In genomic region chr13:106619688-106620555, GRCh38 we compare ENCODE assay signal across 8 cellular contexts. TPM values are rescaled to one million over a fixed set of nuclear protein-coding genes. Genes with fewer than 3 reads are reported as not detected.
DNase-seq lines count a peak whose midpoint lies in the region; ATAC-seq, FAIRE-seq and TF ChIP-seq lines count a peak whose summit lies in the region.

No MANE protein-coding gene starts in this region.

- CTCF ChIA-PET in endothelial cell of umbilical vein (lab: Charles Lee) = interaction anchor here (0.6 to 2.8 kb wide), 29 partner anchors 10 to 1846 kb away, joined by 3 to 60 read pairs (median 5); partner anchors contain the start of genes ARGLU1 and EFNB2

- DNase-seq in CD1c-positive myeloid dendritic cell (ENCODE audit: extremely low spot score) (peak; percentile 52), NCI-H1105 (lab: John Stamatoyannopoulos, UW) (peak; percentile 80), SKM-1 (lab: John Stamatoyannopoulos, UW; ENCODE audit: unreplicated experiment) (peak; percentile 58), endothelial cell of umbilical vein (ENCODE audit: low read depth, low spot score) (peak; percentile 61), middle frontal gyrus (ENCODE audit: extremely low spot score, low spot score) (peak; percentile 13)
- no peak for DNase-seq in activated effector memory CD4-positive, alpha-beta T cell treated with Interleukin-2 at 50 U/mL for 16 hours

- peak; percentile 79 to 80 for TF ChIP-seq CTCF in endothelial cell of umbilical vein (IDR thresholded peaks at IDR 0.05; ENCODE audit: extremely low read depth in 1 of 2, insufficient read depth in 1 of 2, low read depth in 1 of 2, low read length in 2 of 2)

- peaks cover 9% of the 10 kb centered on the region for H3K4me1 ChIP-seq in endothelial cell of umbilical vein (ENCODE audit: control insufficient read depth, extremely low read depth, insufficient read depth, low read length)

- peaks cover 18 to 31% of the 10 kb centered on the region in 2 experiments for H3K27me3 ChIP-seq in endothelial cell of umbilical vein (ENCODE audit: control insufficient read depth in 2 of 2, insufficient read depth in 2 of 2, low read length in 2 of 2)

- FAIRE-seq in endothelial cell of umbilical vein (lab: Jason Lieb, UNC) = peak; percentile 92

- H3K79me2 ChIP-seq in endothelial cell of umbilical vein (ENCODE audit: control insufficient read depth, insufficient read depth, low read length) = no peaks in the 10 kb centered on the region

- H3K9me1 ChIP-seq in endothelial cell of umbilical vein (replicated peaks; ENCODE audit: control insufficient read depth, extremely low read depth, insufficient read depth, low read length) = no peaks in the 10 kb centered on the region

- no peak overlapping the region for H3K4me2 ChIP-seq in endothelial cell of umbilical vein (ENCODE audit: insufficient read depth, low read length)

- H4K20me1 ChIP-seq in endothelial cell of umbilical vein (replicated peaks; ENCODE audit: control insufficient read depth, extremely low read depth, insufficient read depth, low read length) = no peaks in the 10 kb centered on the region

- H2AFZ ChIP-seq in endothelial cell of umbilical vein (ENCODE audit: low read depth, low read length) = no peak overlapping the region

- intact Hi-C loops in endothelial cell of umbilical vein (cut with micrococcal nuclease) = loop anchor here (1.0 to 5.0 kb wide), 5 partner anchors 52 to 538 kb away; partner anchors contain the start of gene ARGLU1

- BruUV-seq in endothelial cell of umbilical vein (replicated peaks; lab: Mats Ljungman, UMichigan) = no TSS peak

- ATAC-seq in GM18508 (IDR thresholded peaks at IDR 0.05; ENCODE audit: insufficient read depth, unreplicated experiment) = peak; percentile 92
- peak; percentile 96 for ATAC-seq in HG02870 (IDR thresholded peaks at IDR 0.05; ENCODE audit: unreplicated experiment)

- TF ChIP-seq POLR2A in endothelial cell of umbilical vein (IDR thresholded peaks at IDR 0.05; ENCODE audit: low read depth, low read length) = no peak

- no peak overlapping the region for H3K27ac ChIP-seq in endothelial cell of umbilical vein (ENCODE audit: insufficient read depth, low read depth, low read length)

- POLR2A ChIA-PET in endothelial cell of umbilical vein (lab: Charles Lee) = no interaction called here

- dilution Hi-C loops in endothelial cell of umbilical vein (cut with MboI; ENCODE audit: extremely low pct_ligation_motif_present, low sequenced_read_pairs) = no loop called here

- H3K9me3 ChIP-seq in endothelial cell of umbilical vein (replicated peaks; ENCODE audit: control insufficient read depth, insufficient read depth, low read length) = no peaks in the 10 kb centered on the region

- H3K9ac ChIP-seq in endothelial cell of umbilical vein (replicated peaks; ENCODE audit: extremely low read depth, insufficient read depth, low read length) = no peak overlapping the region

- no peak overlapping the region for H3K4me3 ChIP-seq in endothelial cell of umbilical vein (replicated peaks in 1 of 3; ENCODE audit: insufficient read depth in 1 of 3, low read depth in 1 of 3, low read length in 3 of 3)

- no peaks in the 10 kb centered on the region for H3K36me3 ChIP-seq in endothelial cell of umbilical vein (ENCODE audit: control insufficient read depth in 2 of 2, extremely low read depth in 1 of 2, insufficient read depth in 2 of 2, low read length in 2 of 2)

TF ChIP-seq in endothelial cell of umbilical vein, 7 proteins besides CTCF, POLR2A, EP300 and RAD21:
- no peak for TF ChIP-seq GATA2 (IDR thresholded peaks at IDR 0.05; ENCODE audit: insufficient read depth, insufficient read length, low read depth, low read length)
- TF ChIP-seq FOS (IDR thresholded peaks at IDR 0.05; ENCODE audit: borderline replicate concordance, insufficient read depth, low read length) = no peak
- TF ChIP-seq, protein P1, sequence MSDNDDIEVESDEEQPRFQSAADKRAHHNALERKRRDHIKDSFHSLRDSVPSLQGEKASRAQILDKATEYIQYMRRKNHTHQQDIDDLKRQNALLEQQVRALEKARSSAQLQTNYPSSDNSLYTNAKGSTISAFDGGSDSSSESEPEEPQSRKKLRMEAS (IDR thresholded peaks at IDR 0.05; ENCODE audit: insufficient read depth, insufficient read length) = no peak
- peak; percentile 51 for TF ChIP-seq EZH2 (IDR thresholded peaks at IDR 0.05; ENCODE audit: borderline replicate concordance, low read depth, low read length, severe bottlenecking)

RNA-seq across cellular contexts. Expression of gene ARGLU1, which starts 52.0 kb away (rescaled TPM):
- 95.7 and 111 TPM in 2 replicates for total RNA-seq in endothelial cell of umbilical vein
- polyA plus RNA-seq in endothelial cell of umbilical vein = 41.8 and 44.4 TPM in 2 replicates
- 20.6 and 30.6 TPM in 2 replicates for polyA plus RNA-seq in endothelial cell of umbilical vein (2011; cell fraction: cytosol; rRNA removed)
- 361 and 575 TPM in 2 replicates for polyA plus RNA-seq in endothelial cell of umbilical vein (2011; cell fraction: nucleus; rRNA removed)
- 61.3 and 103 TPM in 2 replicates for polyA plus RNA-seq in endothelial cell of umbilical vein (2012)
- polyA minus RNA-seq in endothelial cell of umbilical vein = 30.9 and 31.1 TPM in 2 replicates
- 8.6 TPM for polyA minus RNA-seq in endothelial cell of umbilical vein (2011; cell fraction: cytosol; rRNA and poly(A)+ RNA removed)
- polyA minus RNA-seq in endothelial cell of umbilical vein (2011; cell fraction: nucleus; rRNA and poly(A)+ RNA removed) = 98.8 and 136 TPM in 2 replicates
